In the genomic region with DNA sequence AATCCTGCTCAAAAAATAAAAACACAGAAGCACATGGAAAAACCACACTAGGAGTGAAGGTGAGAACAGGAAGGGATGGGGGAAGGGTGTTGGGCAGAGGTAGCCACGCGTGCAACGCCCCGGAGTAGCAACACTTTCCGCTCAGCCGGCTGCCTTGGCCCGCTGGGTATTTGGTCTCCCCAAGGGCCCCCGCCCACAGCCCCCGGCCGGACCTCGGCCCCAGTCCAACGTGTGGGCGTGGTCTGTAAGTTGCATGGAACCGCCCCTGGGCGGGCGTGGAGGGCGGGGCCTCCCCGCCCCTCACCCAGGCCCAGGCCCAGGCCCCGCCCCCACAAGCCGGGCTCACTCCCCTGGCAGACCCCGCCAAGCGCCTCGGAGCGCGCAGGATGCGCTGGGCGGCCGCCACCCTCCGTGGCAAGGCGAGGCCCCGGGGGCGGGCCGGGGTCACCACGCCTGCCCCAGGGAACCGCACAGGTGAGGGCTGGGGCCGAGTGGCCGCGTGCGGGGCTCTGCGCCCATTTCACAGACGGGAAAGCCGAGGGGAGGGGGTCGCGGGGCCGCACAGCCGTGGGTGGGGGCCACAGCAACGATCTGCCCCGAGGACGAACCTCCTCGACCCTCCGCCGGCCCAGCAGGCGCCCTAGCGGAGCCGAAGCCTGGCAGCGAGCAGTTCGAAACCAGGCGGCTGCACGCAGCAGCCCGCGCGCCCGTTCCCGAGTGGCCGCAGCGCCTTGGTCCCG, we compare ENCODE assay signal across 1 cellular context.
TF ChIP-seq lines count a peak whose summit lies in the region.

A gene (plus strand): TSS at position 345 of the 740 bp plus-strand sequence. CDS start 42 bp downstream, at position 387.

TF ChIP-seq in GM12878, 131 proteins besides CTCF, POLR2A, EP300 and RAD21 (continued from another document and continues in another):
- TF ChIP-seq, protein P1, sequence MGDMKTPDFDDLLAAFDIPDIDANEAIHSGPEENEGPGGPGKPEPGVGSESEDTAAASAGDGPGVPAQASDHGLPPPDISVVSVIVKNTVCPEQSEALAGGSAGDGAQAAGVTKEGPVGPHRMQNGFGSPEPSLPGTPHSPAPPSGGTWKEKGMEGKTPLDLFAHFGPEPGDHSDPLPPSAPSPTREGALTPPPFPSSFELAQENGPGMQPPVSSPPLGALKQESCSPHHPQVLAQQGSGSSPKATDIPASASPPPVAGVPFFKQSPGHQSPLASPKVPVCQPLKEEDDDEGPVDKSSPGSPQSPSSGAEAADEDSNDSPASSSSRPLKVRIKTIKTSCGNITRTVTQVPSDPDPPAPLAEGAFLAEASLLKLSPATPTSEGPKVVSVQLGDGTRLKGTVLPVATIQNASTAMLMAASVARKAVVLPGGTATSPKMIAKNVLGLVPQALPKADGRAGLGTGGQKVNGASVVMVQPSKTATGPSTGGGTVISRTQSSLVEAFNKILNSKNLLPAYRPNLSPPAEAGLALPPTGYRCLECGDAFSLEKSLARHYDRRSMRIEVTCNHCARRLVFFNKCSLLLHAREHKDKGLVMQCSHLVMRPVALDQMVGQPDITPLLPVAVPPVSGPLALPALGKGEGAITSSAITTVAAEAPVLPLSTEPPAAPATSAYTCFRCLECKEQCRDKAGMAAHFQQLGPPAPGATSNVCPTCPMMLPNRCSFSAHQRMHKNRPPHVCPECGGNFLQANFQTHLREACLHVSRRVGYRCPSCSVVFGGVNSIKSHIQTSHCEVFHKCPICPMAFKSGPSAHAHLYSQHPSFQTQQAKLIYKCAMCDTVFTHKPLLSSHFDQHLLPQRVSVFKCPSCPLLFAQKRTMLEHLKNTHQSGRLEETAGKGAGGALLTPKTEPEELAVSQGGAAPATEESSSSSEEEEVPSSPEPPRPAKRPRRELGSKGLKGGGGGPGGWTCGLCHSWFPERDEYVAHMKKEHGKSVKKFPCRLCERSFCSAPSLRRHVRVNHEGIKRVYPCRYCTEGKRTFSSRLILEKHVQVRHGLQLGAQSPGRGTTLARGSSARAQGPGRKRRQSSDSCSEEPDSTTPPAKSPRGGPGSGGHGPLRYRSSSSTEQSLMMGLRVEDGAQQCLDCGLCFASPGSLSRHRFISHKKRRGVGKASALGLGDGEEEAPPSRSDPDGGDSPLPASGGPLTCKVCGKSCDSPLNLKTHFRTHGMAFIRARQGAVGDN (IDR thresholded peaks at IDR 0.05) = peak; percentile 75
- TF ChIP-seq BRCA1 (IDR thresholded peaks at IDR 0.05; ENCODE audit: low read depth, low read length) (no peak), TCF7 (IDR thresholded peaks at IDR 0.05; ENCODE audit: borderline replicate concordance) (no peak), MTA2 (IDR thresholded peaks at IDR 0.05; ENCODE audit: low read depth) (peak; percentile 78; the same call in 1 of the 2 replicates), PAX8 (IDR thresholded peaks at IDR 0.05) (no peak), ZNF207 (IDR thresholded peaks at IDR 0.05; ENCODE audit: borderline replicate concordance) (no peak), NR2C2 (IDR thresholded peaks at IDR 0.05; ENCODE audit: borderline replicate concordance, control insufficient read depth, insufficient read length, low read depth) (no peak), MEF2A (IDR thresholded peaks at IDR 0.05; ENCODE audit: insufficient read depth, low read depth, low read length) (no peak), SRF (IDR thresholded peaks at IDR 0.05; ENCODE audit: low read depth in 2 of 2, low read length in 2 of 2) (no peak), HCFC1 (IDR thresholded peaks at IDR 0.05; ENCODE audit: low read length) (no peak), BACH1 (IDR thresholded peaks at IDR 0.05; ENCODE audit: borderline replicate concordance) (no peak), HDAC2 (IDR thresholded peaks at IDR 0.05) (no peak), CREM (IDR thresholded peaks at IDR 0.05; ENCODE audit: low read depth) (no peak), HDGF (IDR thresholded peaks at IDR 0.05) (peak; percentile 58; the same call in 1 of the 2 replicates), NR2F1 (conservative IDR thresholded peaks at IDR 0.05) (peak; percentile 90), KAT2A (conservative IDR thresholded peaks at IDR 0.05; ENCODE audit: control insufficient read depth, low read depth, low read length) (no peak), CHD1 (IDR thresholded peaks at IDR 0.05; ENCODE audit: low read depth, low read length) (no peak), TBL1XR1 (IDR thresholded peaks at IDR 0.05; ENCODE audit: low read depth, low read length) (no peak), LARP7 (IDR thresholded peaks at IDR 0.05) (peak; percentile 41; the same call in 1 of the 2 replicates), GATAD2B (conservative IDR thresholded peaks at IDR 0.05; ENCODE audit: low read depth) (peak; percentile 78), BHLHE40 (IDR thresholded peaks at IDR 0.05; ENCODE audit: borderline replicate concordance in 1 of 2, low read depth in 2 of 2, low read length in 1 of 2) (peak; percentile 61 to 84; a peak in 3 of 4 replicates), MEF2B (IDR thresholded peaks at IDR 0.05; ENCODE audit: partially characterized antibody, poor library complexity, severe bottlenecking) (peak; percentile 98), RFX5 (IDR thresholded peaks at IDR 0.05; ENCODE audit: low read depth, low read length) (no peak), KLF5 (IDR thresholded peaks at IDR 0.05; ENCODE audit: partially characterized antibody) (no peak), PAX5 (IDR thresholded peaks at IDR 0.05; ENCODE audit: borderline replicate concordance, low read depth, low read length) (peak; percentile 71), EZH2 (IDR thresholded peaks at IDR 0.05; ENCODE audit: borderline replicate concordance, control insufficient read depth, low read depth, low read length) (no peak), SIN3A (IDR thresholded peaks at IDR 0.05; ENCODE audit: low read depth, low read length) (no peak; the same call in 1 of the 2 replicates), ZZZ3 (IDR thresholded peaks at IDR 0.05; ENCODE audit: control insufficient read depth, insufficient read length, low read depth) (no peak), RB1 (IDR thresholded peaks at IDR 0.05; ENCODE audit: borderline replicate concordance) (no peak), RCOR1 (conservative IDR thresholded peaks at IDR 0.05; ENCODE audit: low read depth, low read length) (no peak), SMAD1 (IDR thresholded peaks at IDR 0.05; ENCODE audit: low read depth, partially characterized antibody) (no peak), POU2F2 (IDR thresholded peaks at IDR 0.05; ENCODE audit: borderline replicate concordance, low read depth, low read length) (no peak), RUNX3 (IDR thresholded peaks at IDR 0.05; ENCODE audit: low read length) (no peak), ZNF217 (IDR thresholded peaks at IDR 0.05) (peak; percentile 74; the same call in 1 of the 2 replicates)
- TF ChIP-seq, protein P2, sequence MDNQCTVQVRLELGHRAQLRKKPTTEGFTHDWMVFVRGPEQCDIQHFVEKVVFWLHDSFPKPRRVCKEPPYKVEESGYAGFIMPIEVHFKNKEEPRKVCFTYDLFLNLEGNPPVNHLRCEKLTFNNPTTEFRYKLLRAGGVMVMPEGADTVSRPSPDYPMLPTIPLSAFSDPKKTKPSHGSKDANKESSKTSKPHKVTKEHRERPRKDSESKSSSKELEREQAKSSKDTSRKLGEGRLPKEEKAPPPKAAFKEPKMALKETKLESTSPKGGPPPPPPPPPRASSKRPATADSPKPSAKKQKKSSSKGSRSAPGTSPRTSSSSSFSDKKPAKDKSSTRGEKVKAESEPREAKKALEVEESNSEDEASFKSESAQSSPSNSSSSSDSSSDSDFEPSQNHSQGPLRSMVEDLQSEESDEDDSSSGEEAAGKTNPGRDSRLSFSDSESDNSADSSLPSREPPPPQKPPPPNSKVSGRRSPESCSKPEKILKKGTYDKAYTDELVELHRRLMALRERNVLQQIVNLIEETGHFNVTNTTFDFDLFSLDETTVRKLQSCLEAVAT (IDR thresholded peaks at IDR 0.05) = peak; percentile 49
- TF ChIP-seq, protein P3, sequence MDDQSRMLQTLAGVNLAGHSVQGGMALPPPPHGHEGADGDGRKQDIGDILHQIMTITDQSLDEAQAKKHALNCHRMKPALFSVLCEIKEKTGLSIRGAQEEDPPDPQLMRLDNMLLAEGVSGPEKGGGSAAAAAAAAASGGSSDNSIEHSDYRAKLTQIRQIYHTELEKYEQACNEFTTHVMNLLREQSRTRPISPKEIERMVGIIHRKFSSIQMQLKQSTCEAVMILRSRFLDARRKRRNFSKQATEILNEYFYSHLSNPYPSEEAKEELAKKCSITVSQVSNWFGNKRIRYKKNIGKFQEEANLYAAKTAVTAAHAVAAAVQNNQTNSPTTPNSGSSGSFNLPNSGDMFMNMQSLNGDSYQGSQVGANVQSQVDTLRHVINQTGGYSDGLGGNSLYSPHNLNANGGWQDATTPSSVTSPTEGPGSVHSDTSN (IDR thresholded peaks at IDR 0.05; ENCODE audit: insufficient replicate concordance, low read depth, low read length) = no peak
- TF ChIP-seq, protein P4, sequence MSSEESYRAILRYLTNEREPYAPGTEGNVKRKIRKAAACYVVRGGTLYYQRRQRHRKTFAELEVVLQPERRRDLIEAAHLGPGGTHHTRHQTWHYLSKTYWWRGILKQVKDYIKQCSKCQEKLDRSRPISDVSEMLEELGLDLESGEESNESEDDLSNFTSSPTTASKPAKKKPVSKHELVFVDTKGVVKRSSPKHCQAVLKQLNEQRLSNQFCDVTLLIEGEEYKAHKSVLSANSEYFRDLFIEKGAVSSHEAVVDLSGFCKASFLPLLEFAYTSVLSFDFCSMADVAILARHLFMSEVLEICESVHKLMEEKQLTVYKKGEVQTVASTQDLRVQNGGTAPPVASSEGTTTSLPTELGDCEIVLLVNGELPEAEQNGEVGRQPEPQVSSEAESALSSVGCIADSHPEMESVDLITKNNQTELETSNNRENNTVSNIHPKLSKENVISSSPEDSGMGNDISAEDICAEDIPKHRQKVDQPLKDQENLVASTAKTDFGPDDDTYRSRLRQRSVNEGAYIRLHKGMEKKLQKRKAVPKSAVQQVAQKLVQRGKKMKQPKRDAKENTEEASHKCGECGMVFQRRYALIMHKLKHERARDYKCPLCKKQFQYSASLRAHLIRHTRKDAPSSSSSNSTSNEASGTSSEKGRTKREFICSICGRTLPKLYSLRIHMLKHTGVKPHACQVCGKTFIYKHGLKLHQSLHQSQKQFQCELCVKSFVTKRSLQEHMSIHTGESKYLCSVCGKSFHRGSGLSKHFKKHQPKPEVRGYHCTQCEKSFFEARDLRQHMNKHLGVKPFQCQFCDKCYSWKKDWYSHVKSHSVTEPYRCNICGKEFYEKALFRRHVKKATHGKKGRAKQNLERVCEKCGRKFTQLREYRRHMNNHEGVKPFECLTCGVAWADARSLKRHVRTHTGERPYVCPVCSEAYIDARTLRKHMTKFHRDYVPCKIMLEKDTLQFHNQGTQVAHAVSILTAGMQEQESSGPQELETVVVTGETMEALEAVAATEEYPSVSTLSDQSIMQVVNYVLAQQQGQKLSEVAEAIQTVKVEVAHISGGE (CRISPR knock-in tag; IDR thresholded peaks at IDR 0.05) = no peak
- TF ChIP-seq, protein P5, sequence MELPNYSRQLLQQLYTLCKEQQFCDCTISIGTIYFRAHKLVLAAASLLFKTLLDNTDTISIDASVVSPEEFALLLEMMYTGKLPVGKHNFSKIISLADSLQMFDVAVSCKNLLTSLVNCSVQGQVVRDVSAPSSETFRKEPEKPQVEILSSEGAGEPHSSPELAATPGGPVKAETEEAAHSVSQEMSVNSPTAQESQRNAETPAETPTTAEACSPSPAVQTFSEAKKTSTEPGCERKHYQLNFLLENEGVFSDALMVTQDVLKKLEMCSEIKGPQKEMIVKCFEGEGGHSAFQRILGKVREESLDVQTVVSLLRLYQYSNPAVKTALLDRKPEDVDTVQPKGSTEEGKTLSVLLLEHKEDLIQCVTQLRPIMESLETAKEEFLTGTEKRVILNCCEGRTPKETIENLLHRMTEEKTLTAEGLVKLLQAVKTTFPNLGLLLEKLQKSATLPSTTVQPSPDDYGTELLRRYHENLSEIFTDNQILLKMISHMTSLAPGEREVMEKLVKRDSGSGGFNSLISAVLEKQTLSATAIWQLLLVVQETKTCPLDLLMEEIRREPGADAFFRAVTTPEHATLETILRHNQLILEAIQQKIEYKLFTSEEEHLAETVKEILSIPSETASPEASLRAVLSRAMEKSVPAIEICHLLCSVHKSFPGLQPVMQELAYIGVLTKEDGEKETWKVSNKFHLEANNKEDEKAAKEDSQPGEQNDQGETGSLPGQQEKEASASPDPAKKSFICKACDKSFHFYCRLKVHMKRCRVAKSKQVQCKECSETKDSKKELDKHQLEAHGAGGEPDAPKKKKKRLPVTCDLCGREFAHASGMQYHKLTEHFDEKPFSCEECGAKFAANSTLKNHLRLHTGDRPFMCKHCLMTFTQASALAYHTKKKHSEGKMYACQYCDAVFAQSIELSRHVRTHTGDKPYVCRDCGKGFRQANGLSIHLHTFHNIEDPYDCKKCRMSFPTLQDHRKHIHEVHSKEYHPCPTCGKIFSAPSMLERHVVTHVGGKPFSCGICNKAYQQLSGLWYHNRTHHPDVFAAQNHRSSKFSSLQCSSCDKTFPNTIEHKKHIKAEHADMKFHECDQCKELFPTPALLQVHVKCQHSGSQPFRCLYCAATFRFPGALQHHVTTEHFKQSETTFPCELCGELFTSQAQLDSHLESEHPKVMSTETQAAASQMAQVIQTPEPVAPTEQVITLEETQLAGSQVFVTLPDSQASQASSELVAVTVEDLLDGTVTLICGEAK (IDR thresholded peaks at IDR 0.05; ENCODE audit: borderline replicate concordance) = no peak
- TF ChIP-seq, protein P6, sequence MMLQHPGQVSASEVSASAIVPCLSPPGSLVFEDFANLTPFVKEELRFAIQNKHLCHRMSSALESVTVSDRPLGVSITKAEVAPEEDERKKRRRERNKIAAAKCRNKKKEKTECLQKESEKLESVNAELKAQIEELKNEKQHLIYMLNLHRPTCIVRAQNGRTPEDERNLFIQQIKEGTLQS (IDR thresholded peaks at IDR 0.05; ENCODE audit: borderline replicate concordance, extremely low read depth, low read depth, low read length) = no peak
- TF ChIP-seq, protein P7, sequence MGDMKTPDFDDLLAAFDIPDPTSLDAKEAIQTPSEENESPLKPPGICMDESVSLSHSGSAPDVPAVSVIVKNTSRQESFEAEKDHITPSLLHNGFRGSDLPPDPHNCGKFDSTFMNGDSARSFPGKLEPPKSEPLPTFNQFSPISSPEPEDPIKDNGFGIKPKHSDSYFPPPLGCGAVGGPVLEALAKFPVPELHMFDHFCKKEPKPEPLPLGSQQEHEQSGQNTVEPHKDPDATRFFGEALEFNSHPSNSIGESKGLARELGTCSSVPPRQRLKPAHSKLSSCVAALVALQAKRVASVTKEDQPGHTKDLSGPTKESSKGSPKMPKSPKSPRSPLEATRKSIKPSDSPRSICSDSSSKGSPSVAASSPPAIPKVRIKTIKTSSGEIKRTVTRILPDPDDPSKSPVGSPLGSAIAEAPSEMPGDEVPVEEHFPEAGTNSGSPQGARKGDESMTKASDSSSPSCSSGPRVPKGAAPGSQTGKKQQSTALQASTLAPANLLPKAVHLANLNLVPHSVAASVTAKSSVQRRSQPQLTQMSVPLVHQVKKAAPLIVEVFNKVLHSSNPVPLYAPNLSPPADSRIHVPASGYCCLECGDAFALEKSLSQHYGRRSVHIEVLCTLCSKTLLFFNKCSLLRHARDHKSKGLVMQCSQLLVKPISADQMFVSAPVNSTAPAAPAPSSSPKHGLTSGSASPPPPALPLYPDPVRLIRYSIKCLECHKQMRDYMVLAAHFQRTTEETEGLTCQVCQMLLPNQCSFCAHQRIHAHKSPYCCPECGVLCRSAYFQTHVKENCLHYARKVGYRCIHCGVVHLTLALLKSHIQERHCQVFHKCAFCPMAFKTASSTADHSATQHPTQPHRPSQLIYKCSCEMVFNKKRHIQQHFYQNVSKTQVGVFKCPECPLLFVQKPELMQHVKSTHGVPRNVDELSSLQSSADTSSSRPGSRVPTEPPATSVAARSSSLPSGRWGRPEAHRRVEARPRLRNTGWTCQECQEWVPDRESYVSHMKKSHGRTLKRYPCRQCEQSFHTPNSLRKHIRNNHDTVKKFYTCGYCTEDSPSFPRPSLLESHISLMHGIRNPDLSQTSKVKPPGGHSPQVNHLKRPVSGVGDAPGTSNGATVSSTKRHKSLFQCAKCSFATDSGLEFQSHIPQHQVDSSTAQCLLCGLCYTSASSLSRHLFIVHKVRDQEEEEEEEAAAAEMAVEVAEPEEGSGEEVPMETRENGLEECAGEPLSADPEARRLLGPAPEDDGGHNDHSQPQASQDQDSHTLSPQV (IDR thresholded peaks at IDR 0.05) = no peak
